Comparison of ENCODE assay signal across 8 cellular contexts in genomic region chr5:59218424-59219045, GRCh38.
A peak's percentile ranks its signal among the peaks of the same experiment; 100 is the strongest.
DNase-seq lines count a peak whose midpoint lies in the region; FAIRE-seq and TF ChIP-seq lines count a peak whose summit lies in the region.

No MANE protein-coding gene starts in this region.

- H3K79me2 ChIP-seq in parathyroid adenoma: no peaks in the 10 kb centered on the region

- DNase-seq in NCI-H1694 treated with DMSO at 0.1 percent for 48 hours (lab: John Stamatoyannopoulos, UW): peak; percentile 39
- no peak for DNase-seq in NCI-H1694 (lab: John Stamatoyannopoulos, UW)
- peak; percentile 9 for DNase-seq in NB4 (ENCODE audit: low read depth)
- DNase-seq in NCI-H226: no peak
- DNase-seq in H54 (ENCODE audit: insufficient read length, low spot score): no peak
- DNase-seq in SHP77 (lab: John Stamatoyannopoulos, UW): no peak

- H3K9ac ChIP-seq in parathyroid adenoma: no peak overlapping the region

- H3K27ac ChIP-seq in parathyroid adenoma: no peak overlapping the region

- H2AFZ ChIP-seq in parathyroid adenoma: no peak overlapping the region

- H3K4me3 ChIP-seq in NB4 (ENCODE audit: low read depth, low read length) (no peak overlapping the region), parathyroid adenoma (ENCODE audit: low read depth, low read length) (no peak overlapping the region)

- no peak overlapping the region for H3K4me2 ChIP-seq in parathyroid adenoma (ENCODE audit: low read length)

- no peaks in the 10 kb centered on the region for H3K27me3 ChIP-seq in parathyroid adenoma (ENCODE audit: control insufficient read depth, insufficient read depth, low read length)

- FAIRE-seq in colon (lab: Jason Lieb, UNC) (peak; percentile 82), H54 (lab: Jason Lieb, UNC) (no peak)

- no peaks in the 10 kb centered on the region for H3K36me3 ChIP-seq in parathyroid adenoma (ENCODE audit: control insufficient read depth, insufficient read depth, low read length)

- peaks cover 3% of the 10 kb centered on the region for H3K4me1 ChIP-seq in parathyroid adenoma

- TF ChIP-seq CTCF in NB4 (IDR thresholded peaks at IDR 0.05; ENCODE audit: low read depth, low read length): no peak
- TF ChIP-seq CTCF in parathyroid adenoma (IDR thresholded peaks at IDR 0.05): peak; percentile 32

- TF ChIP-seq POLR2A in NB4 (IDR thresholded peaks at IDR 0.05; ENCODE audit: extremely low read depth, insufficient read length): no peak
- TF ChIP-seq POLR2A in H54 (IDR thresholded peaks at IDR 0.05; ENCODE audit: low read depth, low read length): no peak

- H3K9me3 ChIP-seq in parathyroid adenoma (ENCODE audit: control insufficient read depth, low read length): no peaks in the 10 kb centered on the region

Comparison
In these comparisons a context has a peak if more than half of its experiments do, and no peak if none do; other contexts are left out.
1. DNase-seq: peak in NCI-H1694 treated with DMSO at 0.1 percent for 48 hours (single experiment) and NB4 (single experiment); none in NCI-H1694 (single experiment), NCI-H226 (single experiment), H54 (single experiment) and SHP77 (0 of 2).